ENCODE assay signal across 1 cellular context in genomic region chr17:78903101-78903779, GRCh38.
TF ChIP-seq lines count a peak whose summit lies in the region.

Gene CEP295NL (minus strand): TSS chr17:78903201. CDS start chr17:78901828, 1,373 bp downstream.

TF ChIP-seq in HepG2, 621 proteins besides CTCF, POLR2A, EP300 and RAD21 (continued from another document):
- TF ChIP-seq TMF1 (CRISPR knock-in tag; IDR thresholded peaks at IDR 0.05; ENCODE audit: low read depth) (no peak), SKI (IDR thresholded peaks at IDR 0.05; ENCODE audit: partially characterized antibody) (peak; percentile 12), ZBTB21 (CRISPR knock-in tag; IDR thresholded peaks at IDR 0.05) (peak; percentile 85; the same call in 1 of the 2 replicates), PPARG (CRISPR knock-in tag; conservative IDR thresholded peaks at IDR 0.05) (no peak)
